In the genomic region with DNA sequence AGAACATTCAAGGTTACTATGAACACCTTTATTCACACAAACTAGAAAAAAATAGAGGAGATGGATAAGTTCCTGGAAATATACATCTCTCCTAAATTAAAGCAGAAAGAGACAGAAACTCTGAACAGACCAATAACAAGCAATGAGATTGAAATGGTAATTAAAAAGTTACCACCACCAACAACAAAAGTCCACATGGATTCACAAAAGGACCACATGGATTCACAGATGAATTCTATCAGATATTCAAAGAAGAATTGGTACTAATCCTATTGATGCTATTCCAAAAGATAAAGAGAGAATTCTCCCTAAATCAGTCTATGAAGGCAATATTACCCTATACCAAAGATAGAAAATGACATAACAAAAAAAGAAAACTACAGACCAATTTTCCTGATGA, we compare ENCODE assay signal across 8 cellular contexts.
"Had no signal": no experiment of that assay in that cellular context is flagged by ENCODE, and none has a peak within 500 bp of the region (broad histone marks: within the 10 kb centered on the region; RNA-seq: fewer than 3 reads in every experiment).

No MANE protein-coding gene starts in this region.

- H3K4me3 ChIP-seq: GM12878 had no signal

- ATAC-seq: GM12878 had no signal

- DNase-seq: GDM1, GF-D8 had no signal

- FAIRE-seq: G401.6, GM12878, GM12891, GM12892, GM18507, GM19239 had no signal
